Comparison of ENCODE assay signal across 23 cellular contexts in genomic region chr16:89519881-89520280, GRCh38. TPM values are rescaled to one million over a fixed set of nuclear protein-coding genes. Genes with fewer than 3 reads are reported as not detected.
"Had no signal": no experiment of that assay in that cellular context is flagged by ENCODE, and none has a peak within 500 bp of the region (broad histone marks: within the 10 kb centered on the region; RNA-seq: fewer than 3 reads in every experiment).

No MANE protein-coding gene starts in this region.

- H3K9me3 Mint-ChIP-seq: naive B cell, nephron had no signal

- H3K9me3 ChIP-seq: colonic mucosa, sigmoid colon, stomach, thoracic aorta, transverse colon had no signal

- H3K4me2 ChIP-seq: hepatocyte had no signal

- H3K4me1 Mint-ChIP-seq: nephron had no signal

- H3K4me1 ChIP-seq: colonic mucosa, sigmoid colon, stomach, transverse colon had no signal

- H3K27ac ChIP-seq: colonic mucosa, hepatocyte, sigmoid colon, skin epidermis, stomach, thoracic aorta, transverse colon had no signal

- H3K27me3 Mint-ChIP-seq: naive B cell had no signal

- H2AFZ ChIP-seq: hepatocyte had no signal

- H3K27me3 ChIP-seq: colonic mucosa, hepatocyte, sigmoid colon, stomach, transverse colon had no signal

- DNase-seq: colonic mucosa; dermis blood vessel endothelial cell; erythroblast; foreskin melanocyte; head of caudate nucleus; kidney; left cardiac atrium; left ventricle myocardium superior; mesenchymal stem cell; naive B cell; sigmoid colon; stimulated activated CD4-positive, alpha-beta T cell treated with anti-CD3 and anti-CD28 coated beads, Interleukin-2, amount 100 ng/mL, for 24 hours; stimulated activated CD4-positive, alpha-beta T cell treated with anti-CD3 and anti-CD28 coated beads, Interleukin-4, amount 100 ng/mL, for 4 hours; stimulated activated naive CD4-positive, alpha-beta T cell; stomach; substantia nigra; transverse colon had no signal

- ATAC-seq: left cardiac atrium, left ventricle myocardium superior had no signal

- H3K27ac Mint-ChIP-seq: naive B cell, nephron had no signal

- H3K4me3 ChIP-seq: colonic mucosa, hepatocyte, lung, sigmoid colon, skin epidermis, stomach, thoracic aorta, transverse colon had no signal

- H3K4me3 Mint-ChIP-seq: naive B cell, nephron had no signal

RNA-seq across cellular contexts. Expression of gene CPNE7, which starts 55.7 kb away (rescaled TPM):
- total RNA-seq: left cardiac atrium, left ventricle myocardium superior, thoracic aorta, urinary bladder had no signal
